8 cellular contexts compared by ENCODE assay signal in the genomic region with DNA sequence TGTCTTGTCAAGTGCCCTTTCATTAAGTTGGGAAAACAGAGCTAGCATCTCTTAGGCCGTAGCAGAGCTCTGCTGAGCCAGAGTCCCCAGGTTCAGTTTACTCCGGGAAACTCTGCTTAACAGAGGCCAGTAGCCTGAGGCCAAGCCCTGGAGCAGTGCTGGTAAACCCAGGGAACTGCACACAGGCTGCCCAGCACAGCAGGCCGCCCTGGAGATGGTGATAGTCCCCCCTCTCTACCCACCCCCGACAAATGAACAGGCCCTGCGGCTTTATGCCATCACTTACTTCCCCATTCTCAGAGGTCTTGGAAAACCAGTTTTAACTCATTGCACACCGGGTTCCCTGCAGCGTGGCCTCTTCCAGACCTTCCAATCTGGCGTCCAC. TPM values are rescaled to one million over a fixed set of nuclear protein-coding genes. Genes with fewer than 3 reads are reported as not detected.
DNase-seq lines count a peak whose midpoint lies in the region; TF ChIP-seq lines count a peak whose summit lies in the region.

No MANE protein-coding gene starts in this region.

- no peak for TF ChIP-seq POLR2A in sigmoid colon (IDR thresholded peaks at IDR 0.05)

- H3K4me1 Mint-ChIP-seq in activated CD4-positive, alpha-beta T cell treated with anti-CD3 and anti-CD28 coated beads, Interleukin-2, amount 10 ng/mL, durations not matched to agents 7 days and 5 days = peaks cover 61% of the 10 kb centered on the region

- TF ChIP-seq EP300 in sigmoid colon (IDR thresholded peaks at IDR 0.05) = no peak

- POLR2A ChIA-PET in activated CD4-positive, alpha-beta T cell treated with anti-CD3 and anti-CD28 coated beads, Interleukin-2, amount 10 ng/mL, durations not matched to agents 7 days and 5 days (lab: Charles Lee) = no interaction called here
- POLR2A ChIA-PET in RWPE1 (lab: Yijun Ruan, JAX; ENCODE audit: low non-redundant PET) = no interaction called here

- no peak overlapping the region for H3K27ac Mint-ChIP-seq in activated CD4-positive, alpha-beta T cell treated with anti-CD3 and anti-CD28 coated beads, Interleukin-2, amount 10 ng/mL, durations not matched to agents 7 days and 5 days

- H3K9me3 Mint-ChIP-seq in activated CD4-positive, alpha-beta T cell treated with anti-CD3 and anti-CD28 coated beads, Interleukin-2, amount 10 ng/mL, durations not matched to agents 7 days and 5 days = no peaks in the 10 kb centered on the region

- no peak for DNase-seq in activated CD4-positive, alpha-beta T cell treated with anti-CD3 and anti-CD28 coated beads, Interleukin-2, amount 10 ng/mL, durations not matched to agents 7 days and 5 days
- DNase-seq in activated CD4-positive, alpha-beta T cell treated with anti-CD3 and anti-CD28 coated beads, Interleukin-2, amount 50 U/mL, for 48 hours = no peak
- DNase-seq in RWPE1 (ENCODE audit: low spot score) (no peak), fibroblast of the aortic adventitia (ENCODE audit: low read depth) (peak; percentile 23), sigmoid colon (no peak), NCI-H774 (lab: John Stamatoyannopoulos, UW) (no peak), cerebellar nuclear complex (lab: John Stamatoyannopoulos, UW) (no peak), NCI-H1092 treated with DMSO at 0.1 percent for 48 hours (lab: John Stamatoyannopoulos, UW) (no peak)

- H3K27ac ChIP-seq in RWPE1 = peak overlapping the region; percentile 7; the same call in 1 of the 2 replicates
- H3K27ac ChIP-seq in sigmoid colon = peak overlapping the region; percentile 44 to 84 (median 68)

- H3K4me3 ChIP-seq in fibroblast of the aortic adventitia (ENCODE audit: low read depth, low read length) (peak overlapping the region; percentile 88), sigmoid colon (peak overlapping the region; percentile 25 to 81 (median 52))

- TF ChIP-seq CTCF in RWPE1 (conservative IDR thresholded peaks at IDR 0.05; ENCODE audit: low read depth) (no peak), fibroblast of the aortic adventitia (IDR thresholded peaks at IDR 0.05; ENCODE audit: insufficient read depth, low read length) (no peak), sigmoid colon (IDR thresholded peaks at IDR 0.05) (no peak)

- CTCF ChIA-PET in activated CD4-positive, alpha-beta T cell treated with anti-CD3 and anti-CD28 coated beads, Interleukin-2, amount 10 ng/mL, durations not matched to agents 7 days and 5 days (lab: Charles Lee) = interaction anchor here (0.6 to 4.0 kb wide), 6 partner anchors 10 to 210 kb away, joined by 3 to 23 read pairs (median 6); a partner anchor contains a TSS
- CTCF ChIA-PET in RWPE1 (lab: Yijun Ruan, JAX) = interaction anchor here (0.6 to 1.2 kb wide), 5 partner anchors 7 to 626 kb away, joined by 3 to 5 read pairs (median 3); no protein-coding TSS in a partner anchor

- no peaks in the 10 kb centered on the region for H3K9me3 ChIP-seq in sigmoid colon

- peaks cover 0 to 49% (median 44%) of the 10 kb centered on the region in 4 donors for H3K4me1 ChIP-seq in sigmoid colon

- H3K27me3 ChIP-seq in sigmoid colon = no peaks in the 10 kb centered on the region

- intact Hi-C loops in sigmoid colon (cut with DNase I) = loop anchor here (5.0 to 10.0 kb wide), 5 partner anchors 38 to 331 kb away; a partner anchor contains a TSS

- H3K4me3 Mint-ChIP-seq in activated CD4-positive, alpha-beta T cell treated with anti-CD3 and anti-CD28 coated beads, Interleukin-2, amount 10 ng/mL, durations not matched to agents 7 days and 5 days = peak overlapping the region; percentile 74

- H3K36me3 Mint-ChIP-seq in activated CD4-positive, alpha-beta T cell treated with anti-CD3 and anti-CD28 coated beads, Interleukin-2, amount 10 ng/mL, durations not matched to agents 7 days and 5 days (ENCODE audit: low read depth) = peaks cover 3% of the 10 kb centered on the region

- no peaks in the 10 kb centered on the region for H3K27me3 Mint-ChIP-seq in activated CD4-positive, alpha-beta T cell treated with anti-CD3 and anti-CD28 coated beads, Interleukin-2, amount 10 ng/mL, durations not matched to agents 7 days and 5 days

- H3K36me3 ChIP-seq in sigmoid colon = no peaks in the 10 kb centered on the region

- 7 to 21% methylated on average over 8 of the region's 8 CpGs for WGBS in sigmoid colon, 2 donors

RNA-seq across cellular contexts. Expression of a gene that starts 3.5 kb away (rescaled TPM):
- 1 to 10 TPM; 8.2 to 8.3 TPM for total RNA-seq in activated CD4-positive, alpha-beta T cell treated with anti-CD3 and anti-CD28 coated beads, Interleukin-2, amount 10 ng/mL, durations not matched to agents 7 days and 5 days
- total RNA-seq in fibroblast of the aortic adventitia (ENCODE audit: low replicate concordance) (2.4 and 3.8 TPM in 2 replicates), sigmoid colon (1 to 10 TPM; 2.3 to 6.6 (median 3.4) TPM)
- 10 to 100 TPM in 1 of 3 donors, 1 to 10 TPM in 2; 9.0 to 36.7 (median 9.2) TPM for polyA plus RNA-seq in sigmoid colon

RNA-seq across cellular contexts. Expression of a gene that starts 24.4 kb away (rescaled TPM):
- 1 to 10 TPM; 7.5 to 8.0 TPM for total RNA-seq in activated CD4-positive, alpha-beta T cell treated with anti-CD3 and anti-CD28 coated beads, Interleukin-2, amount 10 ng/mL, durations not matched to agents 7 days and 5 days
- 9.5 and 12.2 TPM in 2 replicates for total RNA-seq in fibroblast of the aortic adventitia (ENCODE audit: low replicate concordance)
- 10 to 100 TPM; 11.9 to 23.2 (median 17.2) TPM for total RNA-seq in sigmoid colon
- polyA plus RNA-seq in sigmoid colon = 10 to 100 TPM in 1 of 3 donors, 1 to 10 TPM in 2; 3.6 to 14.0 (median 5.1) TPM

RNA-seq across cellular contexts. Expression of a gene that starts 51.8 kb away (rescaled TPM):
- 10 to 100 TPM; 31.4 to 41.5 TPM for total RNA-seq in activated CD4-positive, alpha-beta T cell treated with anti-CD3 and anti-CD28 coated beads, Interleukin-2, amount 10 ng/mL, durations not matched to agents 7 days and 5 days
- 2.2 and 6.9 TPM in 2 replicates for total RNA-seq in fibroblast of the aortic adventitia (ENCODE audit: low replicate concordance)
- total RNA-seq in sigmoid colon = 10 to 100 TPM in 3 of 4 donors, 1 to 10 TPM in 1; 8.9 to 16.6 (median 11.8) TPM
- polyA plus RNA-seq in sigmoid colon = 10 to 100 TPM in 1 of 3 donors, 1 to 10 TPM in 2; 1.2 to 11.9 (median 1.2) TPM
